ENCODE assay signal across 17 cellular contexts in genomic region chr14:89600029-89600428, GRCh38.
A peak's percentile ranks its signal among the peaks of the same experiment; 100 is the strongest.
DNase-seq lines count a peak whose midpoint lies in the region; ATAC-seq, FAIRE-seq and TF ChIP-seq lines count a peak whose summit lies in the region.
"Had no signal": no experiment of that assay in that cellular context is flagged by ENCODE, and none has a peak within 500 bp of the region (broad histone marks: within the 10 kb centered on the region; RNA-seq: fewer than 3 reads in every experiment).

No MANE protein-coding gene starts in this region.

- H3K4me1 Mint-ChIP-seq in stimulated activated naive CD8-positive, alpha-beta T cell treated with anti-CD3 and anti-CD28 coated beads, Interleukin-15, Interleukin-2, amounts not matched to agents 100 ng/mL and 50 ng/mL, for 24 hours (ENCODE audit: low read depth): peaks cover 49% of the 10 kb centered on the region
- H3K4me1 Mint-ChIP-seq in activated CD8-positive, alpha-beta T cell treated with anti-CD3 and anti-CD28 coated beads, Interleukin-2, amount 10 ng/mL, durations not matched to agents 7 days and 5 days (ENCODE audit: low read depth): peaks cover 31% of the 10 kb centered on the region
- peaks cover 28 to 51% (median 43%) of the 10 kb centered on the region in 4 donors for H3K4me1 Mint-ChIP-seq in naive thymus-derived CD8-positive, alpha-beta T cell

- POLR2A ChIA-PET in activated CD8-positive, alpha-beta T cell treated with anti-CD3 and anti-CD28 coated beads, Interleukin-2, amount 10 ng/mL, durations not matched to agents 7 days and 5 days (lab: Charles Lee): no interaction called here
- POLR2A ChIA-PET in naive thymus-derived CD8-positive, alpha-beta T cell (lab: Charles Lee): no interaction called here

- peak overlapping the region; percentile 10 for H3K27ac Mint-ChIP-seq in stimulated activated naive CD8-positive, alpha-beta T cell treated with anti-CD3 and anti-CD28 coated beads, Interleukin-15, Interleukin-2, amounts not matched to agents 100 ng/mL and 50 ng/mL, for 24 hours
- peak overlapping the region; percentile 27 for H3K27ac Mint-ChIP-seq in activated CD8-positive, alpha-beta T cell treated with anti-CD3 and anti-CD28 coated beads, Interleukin-2, amount 10 ng/mL, durations not matched to agents 7 days and 5 days
- peak overlapping the region in 6 of 10 donors; percentile 9 to 72 (median 36) for H3K27ac Mint-ChIP-seq in naive thymus-derived CD8-positive, alpha-beta T cell

- no peak for ATAC-seq in stimulated activated naive CD8-positive, alpha-beta T cell treated with anti-CD3 and anti-CD28 coated beads, Interleukin-15, Interleukin-2, amounts not matched to agents 100 U/mL and 50 U/mL, for 24 hours
- ATAC-seq in activated CD8-positive, alpha-beta T cell treated with anti-CD3 and anti-CD28 coated beads, Interleukin-2, amount 10 ng/mL, durations not matched to agents 7 days and 5 days: no peak
- ATAC-seq in naive thymus-derived CD8-positive, alpha-beta T cell: no peak
- no peak for ATAC-seq in omental fat pad (ENCODE audit: low FRiP score)

- H3K9me3 Mint-ChIP-seq in stimulated activated naive CD8-positive, alpha-beta T cell treated with anti-CD3 and anti-CD28 coated beads, Interleukin-15, Interleukin-2, amounts not matched to agents 100 ng/mL and 50 ng/mL, for 24 hours: peaks cover 36% of the 10 kb centered on the region
- H3K9me3 Mint-ChIP-seq in activated CD8-positive, alpha-beta T cell treated with anti-CD3 and anti-CD28 coated beads, Interleukin-2, amount 10 ng/mL, durations not matched to agents 7 days and 5 days (ENCODE audit: insufficient read depth): peaks cover 56% of the 10 kb centered on the region
- H3K9me3 Mint-ChIP-seq in naive thymus-derived CD8-positive, alpha-beta T cell: peaks cover 8 to 41% (median 25%) of the 10 kb centered on the region in 9 donors

- FAIRE-seq in RCC 7860 (lab: Jason Lieb, UNC): no peak
- FAIRE-seq: GM18507 had no signal

- H3K36me3 Mint-ChIP-seq in stimulated activated naive CD8-positive, alpha-beta T cell treated with anti-CD3 and anti-CD28 coated beads, Interleukin-15, Interleukin-2, amounts not matched to agents 100 ng/mL and 50 ng/mL, for 24 hours (ENCODE audit: low read depth): peaks cover 60% of the 10 kb centered on the region
- H3K36me3 Mint-ChIP-seq in activated CD8-positive, alpha-beta T cell treated with anti-CD3 and anti-CD28 coated beads, Interleukin-2, amount 10 ng/mL, durations not matched to agents 7 days and 5 days (ENCODE audit: low read depth): peaks cover 64% of the 10 kb centered on the region
- H3K36me3 Mint-ChIP-seq in naive thymus-derived CD8-positive, alpha-beta T cell: peaks cover 26 to 45% (median 37%) of the 10 kb centered on the region in 3 donors

- no peak for DNase-seq in stimulated activated naive CD8-positive, alpha-beta T cell treated with anti-CD3 and anti-CD28 coated beads, Interleukin-15, Interleukin-2, amounts not matched to agents 100 U/mL and 50 U/mL, for 24 hours
- no peak for DNase-seq in activated CD8-positive, alpha-beta T cell treated with anti-CD3 and anti-CD28 coated beads, Interleukin-2, amount 10 ng/mL, durations not matched to agents 7 days and 5 days
- DNase-seq in naive thymus-derived CD8-positive, alpha-beta T cell: no peak
- DNase-seq in omental fat pad (ENCODE audit: low spot score) (no peak), NCI-H187 (lab: John Stamatoyannopoulos, UW) (no peak), RCC 7860 (ENCODE audit: low spot score) (no peak)
- DNase-seq: Caco-2, H7, KG1, NCI-H1092 treated with DMSO at 0.1 percent for 48 hours, NCI-H187 treated with DMSO at 0.1 percent for 48 hours, NCI-H2171, NCI-H446 treated with DMSO at 0.1 percent for 48 hours, NCI-H748 treated with DMSO at 0.1 percent for 48 hours, Right ventricle myocardium superior had no signal

- no peak for TF ChIP-seq CTCF in omental fat pad (IDR thresholded peaks at IDR 0.05)

- H3K4me3 Mint-ChIP-seq in stimulated activated naive CD8-positive, alpha-beta T cell treated with anti-CD3 and anti-CD28 coated beads, Interleukin-15, Interleukin-2, amounts not matched to agents 100 ng/mL and 50 ng/mL, for 24 hours: no peak overlapping the region
- no peak overlapping the region for H3K4me3 Mint-ChIP-seq in activated CD8-positive, alpha-beta T cell treated with anti-CD3 and anti-CD28 coated beads, Interleukin-2, amount 10 ng/mL, durations not matched to agents 7 days and 5 days
- peak overlapping the region in 5 of 10 donors; percentile 10 to 59 (median 22) for H3K4me3 Mint-ChIP-seq in naive thymus-derived CD8-positive, alpha-beta T cell

- CTCF ChIA-PET in activated CD8-positive, alpha-beta T cell treated with anti-CD3 and anti-CD28 coated beads, Interleukin-2, amount 10 ng/mL, durations not matched to agents 7 days and 5 days (lab: Charles Lee): no interaction called here

- H3K27me3 Mint-ChIP-seq in stimulated activated naive CD8-positive, alpha-beta T cell treated with anti-CD3 and anti-CD28 coated beads, Interleukin-15, Interleukin-2, amounts not matched to agents 100 ng/mL and 50 ng/mL, for 24 hours: no peaks in the 10 kb centered on the region
- no peaks in the 10 kb centered on the region for H3K27me3 Mint-ChIP-seq in activated CD8-positive, alpha-beta T cell treated with anti-CD3 and anti-CD28 coated beads, Interleukin-2, amount 10 ng/mL, durations not matched to agents 7 days and 5 days (ENCODE audit: low read depth)
- no peaks in the 10 kb centered on the region for H3K27me3 Mint-ChIP-seq in naive thymus-derived CD8-positive, alpha-beta T cell
